ENCODE assay signal across 28 cellular contexts in genomic region chr20:21028436-21028835, GRCh38.
"Had no signal": no experiment of that assay in that cellular context is flagged by ENCODE, and none has a peak within 500 bp of the region (broad histone marks: within the 10 kb centered on the region; RNA-seq: fewer than 3 reads in every experiment).

No MANE protein-coding gene starts in this region.

- ATAC-seq: left cardiac atrium; left lung; lower lobe of right lung; natural killer cell; stimulated activated memory B cell treated with anti-CD40 and anti-IgM and Interleukin-4, amounts not matched to agents 10 μg/mL and 1 μg/mL and 100 μg/mL, for 72 hours; stimulated activated naive CD8-positive, alpha-beta T cell treated with anti-CD3 and anti-CD28 coated beads, Interleukin-15, amount 100 ng/mL, for 72 hours; upper lobe of right lung had no signal

- H3K4me3 Mint-ChIP-seq: naive B cell; natural killer cell; nephron progenitor cell; stimulated activated memory B cell treated with anti-CD40 and anti-IgM and Interleukin-4, amounts not matched to agents 10 μg/mL and 1 μg/mL and 100 μg/mL, for 72 hours; stimulated activated naive CD8-positive, alpha-beta T cell treated with anti-CD3 and anti-CD28 coated beads, Interleukin-15, amount 100 ng/mL, for 72 hours had no signal

- H3K36me3 Mint-ChIP-seq: naive B cell; natural killer cell; neural progenitor cell; stimulated activated memory B cell treated with anti-CD40 and anti-IgM and Interleukin-4, amounts not matched to agents 10 μg/mL and 1 μg/mL and 100 μg/mL, for 72 hours had no signal

- H2AFZ ChIP-seq: neural progenitor cell had no signal

- H3K27ac Mint-ChIP-seq: natural killer cell; nephron progenitor cell; progenitor cell of endocrine pancreas; stimulated activated memory B cell treated with anti-CD40 and anti-IgM and Interleukin-4, amounts not matched to agents 10 μg/mL and 1 μg/mL and 100 μg/mL, for 72 hours; stimulated activated naive CD8-positive, alpha-beta T cell treated with anti-CD3 and anti-CD28 coated beads, Interleukin-15, amount 100 ng/mL, for 72 hours had no signal

- H3K9me3 ChIP-seq: left lung, lower lobe of right lung, ovary, right atrium auricular region, sigmoid colon, spleen, transverse colon, upper lobe of right lung had no signal

- H3K4me3 ChIP-seq: left lung, lower lobe of right lung, neural progenitor cell, ovary, right atrium auricular region, sigmoid colon, spleen, transverse colon, upper lobe of right lung had no signal

- H3K9me3 Mint-ChIP-seq: natural killer cell; nephron progenitor cell; stimulated activated memory B cell treated with anti-CD40 and anti-IgM and Interleukin-4, amounts not matched to agents 10 μg/mL and 1 μg/mL and 100 μg/mL, for 72 hours; stimulated activated naive CD8-positive, alpha-beta T cell treated with anti-CD3 and anti-CD28 coated beads, Interleukin-15, amount 100 ng/mL, for 72 hours had no signal

- FAIRE-seq: keratinocyte, small intestine, urothelium cell line had no signal

- H3K27ac ChIP-seq: left lung, lower lobe of right lung, neural progenitor cell, ovary, right atrium auricular region, sigmoid colon, spleen, transverse colon, upper lobe of right lung had no signal

- H3K4me1 Mint-ChIP-seq: naive B cell; natural killer cell; stimulated activated memory B cell treated with anti-CD40 and anti-IgM and Interleukin-4, amounts not matched to agents 10 μg/mL and 1 μg/mL and 100 μg/mL, for 72 hours had no signal

- H3K9ac ChIP-seq: neural progenitor cell had no signal

- H3K27me3 ChIP-seq: neural progenitor cell, ovary, right atrium auricular region, sigmoid colon, upper lobe of right lung had no signal

- H3K4me1 ChIP-seq: left lung, lower lobe of right lung, right atrium auricular region, sigmoid colon, spleen, transverse colon, upper lobe of right lung had no signal

- H3K36me3 ChIP-seq: left lung, lower lobe of right lung, neural progenitor cell, ovary, right atrium auricular region, sigmoid colon, spleen, transverse colon, upper lobe of right lung had no signal

- DNase-seq: hippocampal formation; kidney glomerular epithelial cell; left cardiac atrium; left lung; lower lobe of right lung; mammary epithelial cell; mesenchymal stem cell; naive B cell; natural killer cell; nephron progenitor cell; ovary; sigmoid colon; small intestine; spleen; stimulated activated CD4-positive, alpha-beta T cell treated with anti-CD3 and anti-CD28 coated beads, Interleukin-2, amount 100 ng/mL, for 48 hours; stimulated activated CD4-positive, alpha-beta T cell treated with anti-CD3 and anti-CD28 coated beads, Interleukin-4, amount 100 ng/mL, for 4 hours; stimulated activated CD8-positive, alpha-beta memory T cell treated with anti-CD3 and anti-CD28 coated beads, Interleukin-4, amount 100 ng/mL, for 48 hours; stimulated activated naive CD4-positive, alpha-beta T cell treated with Interleukin-2 at 50 U/mL for 16 hours; stimulated activated naive CD8-positive, alpha-beta T cell treated with anti-CD3 and anti-CD28 coated beads, Interleukin-15, amount 100 ng/mL, for 72 hours; substantia nigra; transverse colon; upper lobe of right lung had no signal
